ENCODE assay signal across 13 cellular contexts in the genomic region with DNA sequence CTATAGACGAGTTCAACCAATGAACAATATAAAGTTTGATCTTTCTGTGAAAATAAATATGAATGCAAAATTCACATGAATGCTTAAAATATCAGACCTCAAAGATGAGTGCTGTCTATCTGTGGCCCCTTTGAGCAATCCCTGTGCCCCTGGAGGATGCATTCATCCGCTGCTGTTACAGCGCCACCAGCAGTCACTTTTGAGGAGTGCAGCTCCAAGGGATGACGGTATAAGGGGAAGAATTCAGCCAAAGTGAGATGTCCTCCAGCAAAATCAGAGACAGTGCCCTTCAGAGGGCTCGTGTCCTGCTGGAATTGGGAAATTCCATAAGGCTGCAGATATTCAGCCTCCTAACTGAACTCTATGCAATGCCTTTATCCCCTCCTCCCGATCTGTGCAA. TPM values are rescaled to one million over a fixed set of nuclear protein-coding genes. Genes with fewer than 3 reads are reported as not detected.
DNase-seq lines count a peak whose midpoint lies in the region; ATAC-seq, FAIRE-seq and TF ChIP-seq lines count a peak whose summit lies in the region.
"Had no signal": no experiment of that assay in that cellular context is flagged by ENCODE, and none has a peak within 500 bp of the region (broad histone marks: within the 10 kb centered on the region; RNA-seq: fewer than 3 reads in every experiment).

No MANE protein-coding gene starts in this region.

- H3K4me1 ChIP-seq in CD8-positive, alpha-beta memory T cell (ENCODE audit: insufficient read depth, low read length): peaks cover 47% of the 10 kb centered on the region
- peaks cover 10% of the 10 kb centered on the region for H3K4me1 ChIP-seq in GM12878 (ENCODE audit: control insufficient read depth, insufficient read depth, low read length)
- peaks cover 20% of the 10 kb centered on the region for H3K4me1 ChIP-seq in mesenchymal stem cell (ENCODE audit: control insufficient read depth, insufficient read depth, low read depth, low read length)
- no peaks in the 10 kb centered on the region for H3K4me1 ChIP-seq in small intestine (ENCODE audit: control insufficient read depth in 2 of 2, insufficient read depth in 1 of 2, low read depth in 1 of 2, low read length in 1 of 2)

- POLR2A ChIA-PET in CD8-positive, alpha-beta memory T cell (lab: Charles Lee): no interaction called here
- POLR2A ChIA-PET in HEK293T (lab: Yijun Ruan, JAX): no interaction called here
- POLR2A ChIA-PET in GM12878 (lab: Charles Lee): interaction anchor here (0.6 kb wide), 1 partner anchor 13 kb away, joined by 3 read pairs; no protein-coding TSS in a partner anchor

- no peak overlapping the region for H3K27ac ChIP-seq in CD8-positive, alpha-beta memory T cell (ENCODE audit: low read depth, low read length)
- H3K27ac ChIP-seq in GM12878 (ENCODE audit: control insufficient read depth, insufficient read depth): no peak overlapping the region
- H3K27ac ChIP-seq in mesenchymal stem cell (ENCODE audit: low read length, poor library complexity, severe bottlenecking): no peak overlapping the region
- H3K27ac ChIP-seq in small intestine (ENCODE audit: low read depth in 1 of 2, low read length in 1 of 2): no peak overlapping the region

- BruUV-seq in GM12878 (replicated peaks; lab: Mats Ljungman, UMichigan): no TSS peak

- CTCF ChIA-PET in CD8-positive, alpha-beta memory T cell (lab: Charles Lee): interaction anchor here (1.9 to 2.6 kb wide), 4 partner anchors 22 to 214 kb away, joined by 5 to 14 read pairs (median 8); no protein-coding TSS in a partner anchor
- CTCF ChIA-PET in HEK293T (lab: Yijun Ruan, JAX) (interaction anchor here (0.7 to 1.4 kb wide), 2 partner anchors 214 to 544 kb away, joined by 4 read pairs; no protein-coding TSS in a partner anchor), GM12878 (lab: Yijun Ruan, JAX) (interaction anchor here (0.6 to 4.7 kb wide), 3 partner anchors 27 to 233 kb away, joined by 3 to 41 read pairs (median 5); no protein-coding TSS in a partner anchor)

- H3K4me2 ChIP-seq in GM12878 (ENCODE audit: control insufficient read depth, insufficient read depth) (no peak overlapping the region), mesenchymal stem cell (ENCODE audit: low read length, poor library complexity, severe bottlenecking) (no peak overlapping the region)

- H3K36me3 ChIP-seq in CD8-positive, alpha-beta memory T cell (ENCODE audit: insufficient read depth, low read length): no peaks in the 10 kb centered on the region
- H3K36me3 ChIP-seq in GM12878 (ENCODE audit: control insufficient read depth in 2 of 2, insufficient read depth in 2 of 2, low read length in 1 of 2) (no peaks in the 10 kb centered on the region), mesenchymal stem cell (ENCODE audit: control insufficient read depth in 1 of 2, insufficient read depth in 2 of 2, low read depth in 1 of 2, low read length in 2 of 2) (no peaks in the 10 kb centered on the region), small intestine (ENCODE audit: control insufficient read depth in 2 of 2, insufficient read depth in 2 of 2, low read length in 2 of 2) (no peaks in the 10 kb centered on the region)

- H2BK5ac ChIP-seq in mesenchymal stem cell (ENCODE audit: low read depth, low read length, poor library complexity, severe bottlenecking): no peak overlapping the region

- no peak overlapping the region for H2AFZ ChIP-seq in GM12878 (ENCODE audit: control insufficient read depth, low read depth, low read length)
- no peak overlapping the region for H2AFZ ChIP-seq in mesenchymal stem cell (ENCODE audit: low read depth, low read length)

- no peaks in the 10 kb centered on the region for H3K79me2 ChIP-seq in GM12878 (ENCODE audit: control insufficient read depth, insufficient read depth, low read length)

- SMC1A ChIA-PET in GM12878 (lab: Charles Lee; ENCODE audit: uncharacterized antibody, unreplicated experiment): interaction anchor here (2.0 to 2.5 kb wide), 2 partner anchors 12 to 27 kb away, joined by 9 to 11 read pairs; partner anchors contain the start of gene CHRNA1

- H3K4me1 Mint-ChIP-seq in CD8-positive, alpha-beta memory T cell: peaks cover 36 to 58% (median 53%) of the 10 kb centered on the region in 3 donors
- peaks cover 74% of the 10 kb centered on the region for H3K4me1 Mint-ChIP-seq in nephron progenitor cell

- peak; percentile 29 to 54 (median 45); a peak in 5 of 6 replicates for TF ChIP-seq CTCF in GM12878 (IDR thresholded peaks at IDR 0.05 in 2 of 3, conservative IDR thresholded peaks at IDR 0.05 in 1 of 3; ENCODE audit: control insufficient read depth in 2 of 3, extremely low read depth in 1 of 3, insufficient read depth in 1 of 3, low read depth in 3 of 3, low read length in 3 of 3)
- TF ChIP-seq CTCF in nephron progenitor cell (IDR thresholded peaks at IDR 0.05): no peak

- H4K91ac ChIP-seq in mesenchymal stem cell (ENCODE audit: low read length): no peak overlapping the region

- in situ Hi-C loops in GM12878 (cut with MboI): no loop called here

- H3K9ac ChIP-seq in GM12878 (ENCODE audit: control insufficient read depth, insufficient read depth, low read length): no peak overlapping the region
- no peak overlapping the region for H3K9ac ChIP-seq in mesenchymal stem cell (ENCODE audit: low read length)

- no peak for TF ChIP-seq POLR2A in GM12878 (IDR thresholded peaks at IDR 0.05; ENCODE audit: low read depth, low read length)

- H4K8ac ChIP-seq in mesenchymal stem cell (ENCODE audit: low read length): peak overlapping the region; percentile 7

- no peaks in the 10 kb centered on the region for H3K36me3 Mint-ChIP-seq in CD8-positive, alpha-beta memory T cell
- H3K36me3 Mint-ChIP-seq in nephron progenitor cell (ENCODE audit: low read depth): no peaks in the 10 kb centered on the region
- H3K36me3 Mint-ChIP-seq: activated naive CD4-positive, alpha-beta T cell treated with anti-CD3 and anti-CD28 coated beads, Interleukin-2, amount 50 U/mL, for 72 hours; memory B cell had no signal

- no peaks in the 10 kb centered on the region for H3K27me3 ChIP-seq in CD8-positive, alpha-beta memory T cell (ENCODE audit: insufficient read depth, low read length, poor library complexity, severe bottlenecking)
- H3K27me3 ChIP-seq in GM12878 (replicated peaks in 1 of 2; ENCODE audit: control insufficient read depth in 2 of 2, insufficient read depth in 2 of 2, low read length in 1 of 2) (peaks cover 0 to 1% of the 10 kb centered on the region in 2 experiments; a peak in 1 of 4 replicates), mesenchymal stem cell (ENCODE audit: control insufficient read depth in 1 of 2, insufficient read depth in 1 of 2, low read length in 2 of 2) (no peaks in the 10 kb centered on the region), small intestine (ENCODE audit: control insufficient read depth in 2 of 2, insufficient read depth in 2 of 2, low read length in 2 of 2) (no peaks in the 10 kb centered on the region)

- H3K4me3 ChIP-seq in CD8-positive, alpha-beta memory T cell (ENCODE audit: low read length): no peak overlapping the region
- H3K4me3 ChIP-seq in GM12878 (no peak overlapping the region), mesenchymal stem cell (ENCODE audit: insufficient read depth in 1 of 2, low read depth in 1 of 2, low read length in 2 of 2) (no peak overlapping the region), small intestine (ENCODE audit: low read depth in 1 of 2, low read length in 2 of 2) (no peak overlapping the region)

- no peak overlapping the region for H2BK120ac ChIP-seq in mesenchymal stem cell (ENCODE audit: low read depth, low read length)

- no peak overlapping the region for H2BK15ac ChIP-seq in mesenchymal stem cell (ENCODE audit: low read depth, poor library complexity, severe bottlenecking)

- H3K23ac ChIP-seq in mesenchymal stem cell (ENCODE audit: low read length in 2 of 2): no peak overlapping the region

- H4K20me1 ChIP-seq in GM12878 (ENCODE audit: control insufficient read depth, insufficient read depth): no peaks in the 10 kb centered on the region

- H3K27me3 Mint-ChIP-seq in CD8-positive, alpha-beta memory T cell: peaks cover 0 to 2% of the 10 kb centered on the region in 2 donors
- H3K27me3 Mint-ChIP-seq in nephron progenitor cell (ENCODE audit: low read depth, poor library complexity): peaks cover under 1% of the 10 kb centered on the region

- ATAC-seq in GM12878 (no peak), HG02885 (IDR thresholded peaks at IDR 0.05; ENCODE audit: poor library complexity, unreplicated experiment) (no peak)
- ATAC-seq: activated naive CD4-positive, alpha-beta T cell treated with anti-CD3 and anti-CD28 coated beads, Interleukin-2, amount 50 U/mL, for 72 hours had no signal

- peak in 1 of 5 donors; percentile 16 for DNase-seq in CD8-positive, alpha-beta memory T cell
- no peak for DNase-seq in HEK293T (ENCODE audit: extremely low spot score)
- no peak for DNase-seq in GM12878 (ENCODE audit: low read depth, low spot score)
- DNase-seq in mesenchymal stem cell: no peak
- DNase-seq in nephron progenitor cell: no peak
- no peak for DNase-seq in small intestine
- no peak for DNase-seq in HTR-8/SVneo (ENCODE audit: insufficient read length, low spot score)
- DNase-seq: activated CD4-positive, CD25-positive, alpha-beta regulatory T cell; NCI-H1417 had no signal

- no peak overlapping the region for H2AK5ac ChIP-seq in mesenchymal stem cell (ENCODE audit: low read length, severe bottlenecking)

- no peak for TF ChIP-seq EP300 in GM12878 (IDR thresholded peaks at IDR 0.05; ENCODE audit: borderline replicate concordance in 1 of 2, control insufficient read depth in 1 of 2, low read depth in 2 of 2, low read length in 2 of 2)

- H2BK12ac ChIP-seq in mesenchymal stem cell (ENCODE audit: low read length in 2 of 2): peak overlapping the region; percentile 34 to 85

- no peak overlapping the region for H3K14ac ChIP-seq in mesenchymal stem cell (ENCODE audit: low read length in 2 of 2)

- peak; percentile 48 for TF ChIP-seq RAD21 in GM12878 (IDR thresholded peaks at IDR 0.05; ENCODE audit: insufficient read depth, low read depth, low read length)

- 10% methylated on average over 6 of the region's 6 CpGs for WGBS in GM12878 (ENCODE audit: insufficient coverage, insufficient replicate concordance, low lambda C conversion rate, missing lambda C conversion rate)
- 59% methylated on average over 5 of the region's 6 CpGs for WGBS in mesenchymal stem cell
- 79% methylated on average over 6 of the region's 6 CpGs for WGBS in small intestine, 3 donors

- H3K79me1 ChIP-seq in mesenchymal stem cell (replicated peaks; ENCODE audit: low read length, poor library complexity, severe bottlenecking): no peaks in the 10 kb centered on the region

- no peaks in the 10 kb centered on the region for H3K9me3 Mint-ChIP-seq in CD8-positive, alpha-beta memory T cell
- no peaks in the 10 kb centered on the region for H3K9me3 Mint-ChIP-seq in nephron progenitor cell
- H3K9me3 Mint-ChIP-seq: activated naive CD4-positive, alpha-beta T cell treated with anti-CD3 and anti-CD28 coated beads, Interleukin-2, amount 50 U/mL, for 72 hours; memory B cell had no signal

- no peak overlapping the region for H3K4me3 Mint-ChIP-seq in CD8-positive, alpha-beta memory T cell
- no peak overlapping the region for H3K4me3 Mint-ChIP-seq in nephron progenitor cell
- H3K4me3 Mint-ChIP-seq: memory B cell had no signal

- FAIRE-seq in GM12878 (lab: Jason Lieb, UNC) (peak; percentile 31), small intestine (lab: Jason Lieb, UNC) (no peak), HTR-8/SVneo (lab: Jason Lieb, UNC) (no peak)

- intact Hi-C loops in GM12878 (cut with micrococcal nuclease; ENCODE audit: unreplicated experiment): no loop called here

- RAD21 ChIA-PET in GM12878 (lab: Charles Lee; ENCODE audit: unreplicated experiment): interaction anchor here (7.2 kb wide), 1 partner anchor 28 kb away, joined by 46 read pairs; no protein-coding TSS in a partner anchor

- H3K9me3 ChIP-seq in CD8-positive, alpha-beta memory T cell (ENCODE audit: low read length): no peaks in the 10 kb centered on the region
- H3K9me3 ChIP-seq in GM12878 (replicated peaks; ENCODE audit: control insufficient read depth, insufficient read depth, low read length) (no peaks in the 10 kb centered on the region), mesenchymal stem cell (ENCODE audit: control insufficient read depth, low read length) (no peaks in the 10 kb centered on the region), small intestine (ENCODE audit: control insufficient read depth, low read depth) (no peaks in the 10 kb centered on the region)

- peak overlapping the region; percentile 52 to 64 for H3K18ac ChIP-seq in mesenchymal stem cell (ENCODE audit: low read depth in 1 of 2, low read length in 2 of 2)

- H3K4ac ChIP-seq in mesenchymal stem cell (ENCODE audit: low read depth in 1 of 2, low read length in 2 of 2): no peak overlapping the region

- H3K27ac Mint-ChIP-seq in CD8-positive, alpha-beta memory T cell: peak overlapping the region in 5 of 8 donors; percentile 86 to 99 (median 98)
- no peak overlapping the region for H3K27ac Mint-ChIP-seq in nephron progenitor cell
- H3K27ac Mint-ChIP-seq: memory B cell had no signal

RNA-seq across cellular contexts. Expression of gene CHRNA1, which starts 12.0 kb away (rescaled TPM):
- not detected for total RNA-seq in CD8-positive, alpha-beta memory T cell
- polyA plus RNA-seq in CD8-positive, alpha-beta memory T cell: 0.43 TPM
- not detected in 2 replicates for total RNA-seq in GM12878 (2013; cell fraction: nucleolus; rRNA removed)
- not detected in 2 replicates for total RNA-seq in GM12878 (2014; rRNA removed)
- total RNA-seq in GM12878 (2014; rRNA removed; fragmentation: Illumina TruSeq; extraction: Trizol): not detected in 2 replicates
- total RNA-seq in GM12878 (2021): not detected in 2 replicates
- not detected for polyA plus RNA-seq in GM12878 (2011; ENCODE audit: low read depth)
- 0.05 and 0.06 TPM in 2 replicates for polyA plus RNA-seq in GM12878 (2011; rRNA removed)
- 0.05 and 0.09 TPM in 2 replicates for polyA plus RNA-seq in GM12878 (2011; cell fraction: cytosol; rRNA removed)
- 0.07 TPM in 1 of 2 replicates, not detected in the other for polyA plus RNA-seq in GM12878 (2011; cell fraction: nucleus; rRNA removed)
- not detected in 2 replicates for polyA plus RNA-seq in GM12878 (2012)
- polyA plus RNA-seq in GM12878 (2014; fragmentation: Illumina TruSeq; extraction: Trizol): not detected in 2 replicates
- not detected for polyA plus RNA-seq in GM12878 (2014; fragmentation: Nextera tagmentation; extraction: Ambion mirVana)
- not detected in 2 replicates for polyA plus RNA-seq in GM12878 (2014; rRNA removed)
- polyA plus RNA-seq in GM12878 (2016; fragmentation: Nextera tagmentation; extraction: Ambion mirVana): under 1 TPM in 1 of 2 experiments, not detected in 1; 0.14 TPM
- 0.15 TPM in 1 of 2 replicates, not detected in the other for polyA minus RNA-seq in GM12878 (2011; rRNA and poly(A)+ RNA removed)
- not detected in 2 replicates for polyA minus RNA-seq in GM12878 (2011; cell fraction: cytosol; rRNA and poly(A)+ RNA removed)
- polyA minus RNA-seq in GM12878 (2011; cell fraction: nucleus; rRNA and poly(A)+ RNA removed): 0.24 TPM in 1 of 2 replicates, not detected in the other
- polyA plus RNA-seq in mesenchymal stem cell (2013, experiment 1 of 2): 6.4 TPM
- polyA plus RNA-seq in mesenchymal stem cell (2013, experiment 2 of 2): 6.1 TPM
- under 1 TPM in 1 of 3 donors, not detected in 2; 0.27 TPM for polyA plus RNA-seq in small intestine
- total RNA-seq: activated naive CD4-positive, alpha-beta T cell treated with anti-CD3 and anti-CD28 coated beads, Interleukin-2, amount 50 U/mL, for 72 hours; esophagus mucosa had no signal
